Comparison of ENCODE assay signal across 1 cellular context in the genomic region with DNA sequence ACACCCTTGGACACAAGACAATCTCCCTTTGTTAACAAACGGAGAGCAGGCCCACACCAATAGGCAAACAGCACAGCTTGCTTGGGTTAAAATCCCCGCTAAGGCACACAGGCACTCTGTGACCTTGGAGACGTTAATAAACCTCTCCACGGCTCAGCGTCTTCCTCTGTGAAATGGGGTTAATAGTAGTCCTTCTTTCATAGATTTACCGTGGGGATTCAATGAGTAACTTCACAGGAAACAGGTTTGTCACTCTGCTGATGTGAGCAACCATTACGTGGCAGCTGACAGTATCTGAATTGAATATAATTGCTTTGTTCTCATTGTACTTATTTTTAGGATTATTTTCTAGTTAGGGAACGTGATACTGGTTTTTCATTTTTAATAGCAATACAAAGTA.
TF ChIP-seq lines count a peak whose summit lies in the region.

No MANE protein-coding gene starts in this region.

TF ChIP-seq in H1, 55 proteins besides CTCF, POLR2A, EP300 and RAD21:
- TF ChIP-seq SIX5 (IDR thresholded peaks at IDR 0.05; ENCODE audit: low read depth, low read length) (no peak), JUND (IDR thresholded peaks at IDR 0.05; ENCODE audit: low read length) (no peak), KDM1A (IDR thresholded peaks at IDR 0.05; ENCODE audit: borderline replicate concordance, low read length) (no peak), CHD2 (IDR thresholded peaks at IDR 0.05; ENCODE audit: low read length) (no peak), ASH2L (IDR thresholded peaks at IDR 0.05; ENCODE audit: low read length) (no peak)
